27 cellular contexts compared by ENCODE assay signal in the genomic region with DNA sequence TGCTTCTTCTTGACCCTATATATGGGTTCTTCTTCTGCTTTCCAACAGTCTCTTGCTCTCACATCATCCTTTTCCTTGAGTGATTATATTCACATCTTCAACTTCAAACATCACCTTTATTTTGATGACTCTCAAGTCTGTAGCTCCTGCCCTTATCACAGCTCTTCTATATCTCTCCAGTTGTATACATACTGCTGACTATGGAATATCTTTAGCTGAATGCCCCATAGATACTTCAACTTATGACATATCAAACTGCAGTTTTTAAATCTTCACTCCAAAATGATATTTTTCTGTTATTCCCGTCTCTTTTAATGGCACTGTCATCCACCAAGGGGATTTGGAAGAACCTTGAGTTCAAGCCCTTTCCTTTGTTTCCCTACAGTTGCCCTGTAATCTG.
"Had no signal": no experiment of that assay in that cellular context is flagged by ENCODE, and none has a peak within 500 bp of the region (broad histone marks: within the 10 kb centered on the region; RNA-seq: fewer than 3 reads in every experiment).

No MANE protein-coding gene starts in this region.

- H3K9me3 ChIP-seq: stomach, suprapubic skin, testis, thoracic aorta, thyroid gland, tibial artery, transverse colon, upper lobe of left lung, upper lobe of right lung, uterus, vagina had no signal

- H3K36me3 ChIP-seq: suprapubic skin, thoracic aorta, thyroid gland, transverse colon, upper lobe of left lung, upper lobe of right lung, uterus, vagina had no signal

- H3K27ac ChIP-seq: stomach, suprapubic skin, testis, thoracic aorta, thyroid gland, tibial artery, transverse colon, upper lobe of left lung, upper lobe of right lung, uterus, vagina had no signal

- ATAC-seq: stimulated activated effector memory CD8-positive, alpha-beta T cell treated with anti-CD3 and anti-CD28 coated beads, Interleukin-12 subunit alpha, Interleukin-12 subunit beta, amount 100 ng/mL, for 72 hours; stimulated activated memory B cell treated with anti-CD40 and anti-IgM and Interleukin-4, amounts not matched to agents 10 μg/mL and 1 μg/mL and 100 μg/mL, for 72 hours; stimulated activated naive B cell treated with anti-CD40 and anti-IgM and Interleukin-4, amounts not matched to agents 10 μg/mL and 1 μg/mL and 100 μg/mL, for 72 hours; stimulated activated naive CD8-positive, alpha-beta T cell treated with anti-CD3 and anti-CD28 coated beads, Interleukin-15, amount 100 ng/mL, for 72 hours; stimulated activated naive CD8-positive, alpha-beta T cell treated with anti-CD3 and anti-CD28 coated beads, Interleukin-15, Interleukin-2, amounts not matched to agents 100 U/mL and 50 U/mL, for 24 hours; upper lobe of right lung had no signal

- H3K27me3 ChIP-seq: stomach, suprapubic skin, testis, thyroid gland, tibial artery, tibial nerve, transverse colon, upper lobe of left lung, upper lobe of right lung, uterus, vagina had no signal

- DNase-seq: stimulated activated CD4-positive, alpha-beta T cell treated with anti-CD3 and anti-CD28 coated beads, Interleukin-2, amount 100 ng/mL, for 48 hours; stimulated activated CD4-positive, alpha-beta T cell treated with anti-CD3 and anti-CD28 coated beads, Interleukin-4, amount 100 ng/mL, for 1 hour; stimulated activated CD4-positive, alpha-beta T cell treated with anti-CD3 and anti-CD28 coated beads, Interleukin-4, amount 100 ng/mL, for 24 hours; stimulated activated CD4-positive, alpha-beta T cell treated with anti-CD3 and anti-CD28 coated beads, Interleukin-4, amount 100 ng/mL, for 4 hours; stimulated activated CD8-positive, alpha-beta memory T cell treated with anti-CD3 and anti-CD28 coated beads, Interleukin-4, amount 100 ng/mL, for 48 hours; stimulated activated naive B cell treated with anti-CD40 and anti-IgM and Interleukin-4, amounts not matched to agents 10 μg/mL and 1 μg/mL and 100 μg/mL, for 72 hours; stimulated activated naive CD4-positive, alpha-beta T cell; stimulated activated naive CD4-positive, alpha-beta T cell treated with Interleukin-2 at 50 U/mL for 16 hours; stimulated activated naive CD8-positive, alpha-beta T cell treated with anti-CD3 and anti-CD28 coated beads, Interleukin-15, amount 100 ng/mL, for 72 hours; stimulated activated naive CD8-positive, alpha-beta T cell treated with anti-CD3 and anti-CD28 coated beads, Interleukin-15, Interleukin-2, amounts not matched to agents 100 U/mL and 50 U/mL, for 24 hours; stomach; substantia nigra; testis; thyroid gland; tibial artery; transverse colon; trophoblast cell; upper lobe of left lung; upper lobe of right lung; uterus had no signal

- H3K4me1 ChIP-seq: stomach, suprapubic skin, testis, transverse colon, upper lobe of left lung, upper lobe of right lung, uterus, vagina had no signal

- H3K4me3 ChIP-seq: stomach, suprapubic skin, testis, thoracic aorta, thyroid gland, tibial artery, tibial nerve, transverse colon, upper lobe of left lung, upper lobe of right lung, uterus, vagina had no signal

- FAIRE-seq: urothelium cell line had no signal
